Comparison of ENCODE assay signal across 8 cellular contexts in the genomic region with DNA sequence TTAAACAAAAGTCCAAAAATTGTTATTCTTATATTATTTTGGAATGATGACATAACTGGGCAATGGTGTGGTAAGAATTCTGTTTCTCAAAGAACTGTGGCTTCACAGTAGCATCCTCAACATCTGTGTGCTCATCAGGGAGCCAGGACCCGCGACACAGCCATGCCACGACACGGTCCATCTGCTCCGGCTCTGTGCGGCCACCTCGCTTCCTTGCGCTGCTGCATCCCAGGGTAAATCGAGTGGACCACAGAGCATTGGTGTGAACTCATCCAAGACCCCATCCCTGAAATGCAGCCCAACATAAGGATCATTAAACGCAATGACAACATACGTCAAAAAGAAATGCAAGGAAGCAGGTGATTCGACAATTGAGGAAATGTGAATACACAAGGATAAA.
"Had no signal": no experiment of that assay in that cellular context is flagged by ENCODE, and none has a peak within 500 bp of the region (broad histone marks: within the 10 kb centered on the region; RNA-seq: fewer than 3 reads in every experiment).

No MANE protein-coding gene starts in this region.

- FAIRE-seq: H1, H54, HepG2 had no signal

- H2AFZ ChIP-seq: GM23338 had no signal

- H3K4me3 Mint-ChIP-seq: GM23338, H9, IgD-negative memory B cell had no signal

- H3K4me2 ChIP-seq: GM23338 had no signal

- H3K27ac Mint-ChIP-seq: GM23338, H9, IgD-negative memory B cell had no signal

- H3K9me3 Mint-ChIP-seq: GM23338, H9, IgD-negative memory B cell had no signal

- DNase-seq: H9, HCEC 1CT, KBM-7 had no signal

- ATAC-seq: GM23338, HepG2 had no signal

- H3K4me3 ChIP-seq: GM23338 had no signal

- H3K36me3 Mint-ChIP-seq: IgD-negative memory B cell had no signal
